1 cellular context compared by ENCODE assay signal in genomic region chr19:7535035-7535992, GRCh38.
TF ChIP-seq lines count a peak whose summit lies in the region.

PNPLA6 (plus strand) TSS chr19:7535717; CDS start chr19:7535789, 72 bp downstream.

TF ChIP-seq in GM23338, 12 proteins besides CTCF, POLR2A, EP300 and RAD21 (continued from another document):
- TF ChIP-seq ZNF462 (CRISPR knock-in tag; IDR thresholded peaks at IDR 0.05) = no peak
- TF ChIP-seq POLR2AphosphoS5 (IDR thresholded peaks at IDR 0.05; ENCODE audit: low read depth) = peak; percentile 79
- peak; percentile 95 for TF ChIP-seq CREB1 (CRISPR knock-in tag; IDR thresholded peaks at IDR 0.05; ENCODE audit: low read depth)
- no peak for TF ChIP-seq EZH2 (IDR thresholded peaks at IDR 0.05; ENCODE audit: low read depth, unreplicated experiment)
- no peak for TF ChIP-seq REST (IDR thresholded peaks at IDR 0.05; ENCODE audit: unreplicated experiment)
- no peak for TF ChIP-seq EZH2phosphoT487 (IDR thresholded peaks at IDR 0.05; ENCODE audit: unreplicated experiment)
TF ChIP-seq in GM23338: peak in this region for 3.
